ENCODE assay signal across 19 cellular contexts in the genomic region with DNA sequence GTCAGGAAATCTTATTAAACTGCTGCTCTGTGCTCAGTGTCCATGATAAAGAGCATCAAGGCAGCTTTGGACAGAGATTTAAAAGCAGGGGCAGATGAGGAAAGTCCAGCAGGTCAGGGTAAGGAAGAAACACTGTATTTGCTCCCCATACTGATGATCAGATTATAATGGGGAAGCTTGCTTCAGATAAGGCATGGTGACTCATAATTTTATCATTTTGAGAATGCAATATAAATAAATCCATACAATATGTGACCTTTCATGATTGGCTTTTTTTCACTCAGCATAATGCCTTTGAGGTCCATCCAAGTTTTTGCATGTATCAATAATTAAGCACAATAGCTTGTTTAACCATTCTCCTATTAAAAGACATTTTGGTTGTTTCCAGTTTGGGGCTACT. TPM values are rescaled to one million over a fixed set of nuclear protein-coding genes. Genes with fewer than 3 reads are reported as not detected.
DNase-seq lines count a peak whose midpoint lies in the region; ATAC-seq, FAIRE-seq and TF ChIP-seq lines count a peak whose summit lies in the region.
"Had no signal": no experiment of that assay in that cellular context is flagged by ENCODE, and none has a peak within 500 bp of the region (broad histone marks: within the 10 kb centered on the region; RNA-seq: fewer than 3 reads in every experiment).

No MANE protein-coding gene starts in this region.

- H3K4me3 ChIP-seq in brain microvascular endothelial cell (ENCODE audit: low read depth, low read length) (no peak overlapping the region), keratinocyte (ENCODE audit: control insufficient read depth in 2 of 3, extremely low read depth in 1 of 3, insufficient read depth in 2 of 3, low read depth in 1 of 3, low read length in 3 of 3) (no peak overlapping the region)
- H3K4me3 ChIP-seq: BLaER1 treated with 17β-estradiol and CSF1 and Interleukin-3, amounts not matched to agents 10 nM and 100 nM had no signal

- no peak overlapping the region for H3K9ac ChIP-seq in keratinocyte (ENCODE audit: control insufficient read depth, extremely low read depth, insufficient read depth, low read length)
- H3K9ac ChIP-seq: BLaER1 treated with 17β-estradiol and CSF1 and Interleukin-3, amounts not matched to agents 10 nM and 100 nM had no signal

- H3K9me3 ChIP-seq in keratinocyte (ENCODE audit: control insufficient read depth, low read depth, low read length): peaks cover 2% of the 10 kb centered on the region

- in situ Hi-C loops in brain microvascular endothelial cell (cut with HindIII; ENCODE audit: low pct_ligation_motif_present, low sequenced_read_pairs): no loop called here

- no peak for FAIRE-seq in keratinocyte (lab: Jason Lieb, UNC)
- FAIRE-seq: D721Med, HTR-8/SVneo had no signal

- H3K9me1 ChIP-seq in keratinocyte (ENCODE audit: control insufficient read depth, extremely low read depth, insufficient read depth, low read length): no peaks in the 10 kb centered on the region

- ATAC-seq in HG02884 (IDR thresholded peaks at IDR 0.05; ENCODE audit: unreplicated experiment): no peak

- H3K27ac ChIP-seq in brain microvascular endothelial cell (peak overlapping the region; percentile 34), keratinocyte (ENCODE audit: control insufficient read depth, insufficient read depth, low read length) (no peak overlapping the region)
- H3K27ac ChIP-seq: BLaER1 treated with 17β-estradiol and CSF1 and Interleukin-3, amounts not matched to agents 10 nM and 100 nM; HL-60 had no signal

- H4K20me1 ChIP-seq in keratinocyte (ENCODE audit: control insufficient read depth, extremely low read depth, insufficient read depth, low read length): no peaks in the 10 kb centered on the region
- H4K20me1 ChIP-seq: BLaER1 treated with 17β-estradiol and CSF1 and Interleukin-3, amounts not matched to agents 10 nM and 100 nM had no signal

- H3K4me2 ChIP-seq in keratinocyte (ENCODE audit: control insufficient read depth, extremely low read depth, insufficient read depth, low read depth, low read length): no peak overlapping the region
- H3K4me2 ChIP-seq: BLaER1 treated with 17β-estradiol and CSF1 and Interleukin-3, amounts not matched to agents 10 nM and 100 nM had no signal

- no peak for TF ChIP-seq CTCF in brain microvascular endothelial cell (IDR thresholded peaks at IDR 0.05; ENCODE audit: low read depth, low read length, missing control alignments)
- no peak for TF ChIP-seq CTCF in keratinocyte (optimal IDR thresholded peaks at IDR 0.05 in 1 of 3, IDR thresholded peaks at IDR 0.05 in 1 of 3, conservative IDR thresholded peaks at IDR 0.05 in 1 of 3; ENCODE audit: extremely low read depth in 1 of 3, insufficient read depth in 2 of 3, low read length in 3 of 3)

- dilution Hi-C loops in keratinocyte (cut with MboI; ENCODE audit: extremely low pct_ligation_motif_present, low sequenced_read_pairs): no loop called here

- H3K4me1 ChIP-seq in keratinocyte (ENCODE audit: control insufficient read depth, extremely low read depth, insufficient read depth, low read length): peaks cover 32% of the 10 kb centered on the region

- peak overlapping the region; percentile 39 for H2AFZ ChIP-seq in keratinocyte (ENCODE audit: control insufficient read depth, low read length)

- H3K36me3 ChIP-seq in brain microvascular endothelial cell (replicated peaks) (no peaks in the 10 kb centered on the region), keratinocyte (ENCODE audit: control insufficient read depth in 2 of 2, extremely low read depth in 1 of 2, insufficient read depth in 2 of 2, low read length in 2 of 2) (no peaks in the 10 kb centered on the region)
- H3K36me3 ChIP-seq: BLaER1 treated with 17β-estradiol and CSF1 and Interleukin-3, amounts not matched to agents 10 nM and 100 nM had no signal

- H3K27me3 ChIP-seq in brain microvascular endothelial cell (replicated peaks) (no peaks in the 10 kb centered on the region), keratinocyte (ENCODE audit: control insufficient read depth, extremely low read depth, insufficient read depth, low read length) (no peaks in the 10 kb centered on the region)
- H3K27me3 ChIP-seq: BLaER1 treated with 17β-estradiol and CSF1 and Interleukin-3, amounts not matched to agents 10 nM and 100 nM had no signal

- H3K79me2 ChIP-seq in keratinocyte (ENCODE audit: control insufficient read depth, insufficient read depth, low read length): no peaks in the 10 kb centered on the region

- DNase-seq in ELR (ENCODE audit: low read depth) (peak; percentile 43), OCI-M1 (lab: John Stamatoyannopoulos, UW) (peak; percentile 17), brain microvascular endothelial cell (no peak), keratinocyte (ENCODE audit: low read depth, low spot score) (no peak), CD1c-positive myeloid dendritic cell (ENCODE audit: extremely low spot score) (no peak)
- DNase-seq in activated CD4-positive, alpha-beta T cell treated with anti-CD3 and anti-CD28 coated beads, Interleukin-2, amount 50 U/mL, for 4 hours: no peak
- DNase-seq: CD8-positive, alpha-beta memory T cell; H9; Kasumi-1; NCI-H1092 treated with DMSO at 0.1 percent for 48 hours; NCI-H146; NCI-H2029 treated with DMSO at 0.1 percent for 48 hours; NCI-H2171 treated with DMSO at 0.1 percent for 48 hours; RPMI8226 had no signal

RNA-seq across cellular contexts. Expression of a gene that starts 48.1 kb away (rescaled TPM):
- 9.6 to 12.3 TPM (median 11.4 TPM) in 3 replicates for polyA plus RNA-seq in keratinocyte
- 23.2 TPM for polyA plus RNA-seq in keratinocyte (2011; ENCODE audit: low read depth)
- 6.4 and 10.4 TPM in 2 replicates for polyA plus RNA-seq in keratinocyte (2011; cell fraction: cytosol; rRNA removed)
- polyA plus RNA-seq in keratinocyte (2011; cell fraction: nucleus; rRNA removed): 26.5 and 32.0 TPM in 2 replicates
- polyA plus RNA-seq in keratinocyte (2012; ENCODE audit: low replicate concordance): 15.6 and 17.0 TPM in 2 replicates
- polyA minus RNA-seq in keratinocyte: 12.9 to 24.7 TPM (median 13.4 TPM) in 3 replicates
- 13.8 TPM for polyA minus RNA-seq in keratinocyte (2011; cell fraction: cytosol; rRNA and poly(A)+ RNA removed)
- polyA minus RNA-seq in keratinocyte (2011; cell fraction: nucleus; rRNA and poly(A)+ RNA removed): 27.1 and 43.7 TPM in 2 replicates

Comparison
In these comparisons a context has a peak if more than half of its experiments do, and no peak if none do; other contexts are left out.
1. DNase-seq: peak in ELR (single experiment) and OCI-M1 (single experiment); none in brain microvascular endothelial cell (single experiment), keratinocyte (single experiment), CD1c-positive myeloid dendritic cell (single experiment) and activated CD4-positive, alpha-beta T cell treated with anti-CD3 and anti-CD28 coated beads, Interleukin-2, amount 50 U/mL, for 4 hours (0 of 2).